8 cellular contexts compared by ENCODE assay signal in the genomic region with DNA sequence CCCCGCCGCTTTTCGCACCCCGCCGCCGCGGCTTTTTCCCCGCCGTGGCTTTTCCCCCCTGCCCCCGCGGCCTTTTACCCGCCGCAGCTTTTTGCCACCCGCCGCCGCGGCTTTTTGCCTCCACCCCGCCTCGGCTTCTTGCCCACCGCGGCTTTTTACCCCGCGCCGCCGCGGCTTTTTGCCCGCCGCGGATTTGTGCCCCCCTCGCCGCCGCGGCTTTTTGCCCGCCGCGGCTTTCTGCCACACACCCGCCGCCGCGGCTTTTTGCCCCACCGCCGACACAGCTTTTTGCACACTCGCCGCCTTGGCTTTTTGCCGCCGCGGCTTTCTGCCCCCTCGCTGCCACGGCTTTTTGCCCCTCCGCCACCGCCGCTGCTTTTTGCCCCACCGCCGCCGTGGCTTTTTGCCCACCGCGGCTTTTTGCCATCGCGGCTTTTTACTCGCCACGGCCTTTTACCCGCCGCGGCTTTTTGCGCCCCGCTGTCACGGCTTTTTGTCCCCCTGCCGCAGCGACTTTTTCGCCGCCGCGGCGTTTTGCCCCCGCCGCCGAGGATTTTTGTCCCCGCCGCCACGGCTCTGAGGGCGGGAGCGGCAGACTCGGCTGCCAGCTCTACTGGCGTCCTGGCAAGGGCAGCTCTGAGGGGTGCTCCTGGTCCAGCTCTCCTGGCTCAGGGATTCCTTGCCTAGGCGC.
A peak's percentile ranks its signal among the peaks of the same experiment; 100 is the strongest.
DNase-seq lines count a peak whose midpoint lies in the region; ATAC-seq and TF ChIP-seq lines count a peak whose summit lies in the region.
"Not testable (repeated sequence)": the region's sequence is repeated elsewhere in the genome, so short reads cannot be mapped to it uniquely, and the experiment has no call there.

No MANE protein-coding gene starts in this region.

- not testable (repeated sequence) for H3K9me3 ChIP-seq in Karpas-422 (ENCODE audit: low read length); prostate gland

- H4K20me1 ChIP-seq in Karpas-422 (ENCODE audit: insufficient read depth, low read depth, low read length): not testable (repeated sequence)

- intact Hi-C loops in prostate gland (cut with DNase I): not testable (repeated sequence)

- H3K79me2 ChIP-seq in Karpas-422 (ENCODE audit: low read length): not testable (repeated sequence)

- TF ChIP-seq POLR2A in prostate gland (IDR thresholded peaks at IDR 0.05): not testable (repeated sequence)

- H3K9me3 Mint-ChIP-seq in activated naive CD8-positive, alpha-beta T cell treated with anti-CD3 and anti-CD28 coated beads, Interleukin-2, amount 10 ng/mL, durations not matched to agents 7 days and 5 days: peaks cover 11% of the 10 kb centered on the region
- peaks cover 12% of the 10 kb centered on the region for H3K9me3 Mint-ChIP-seq in stimulated activated naive CD8-positive, alpha-beta T cell treated with anti-CD3 and anti-CD28 coated beads, Interleukin-15, Interleukin-2, amounts not matched to agents 100 ng/mL and 50 ng/mL, for 24 hours

- H3K4me1 ChIP-seq in Karpas-422 (ENCODE audit: low read length); prostate gland (replicated peaks): not testable (repeated sequence)

- H2AFZ ChIP-seq in Karpas-422 (ENCODE audit: low read length): not testable (repeated sequence)

- not testable (repeated sequence) for H3K27me3 Mint-ChIP-seq in activated naive CD8-positive, alpha-beta T cell treated with anti-CD3 and anti-CD28 coated beads, Interleukin-2, amount 10 ng/mL, durations not matched to agents 7 days and 5 days
- H3K27me3 Mint-ChIP-seq in stimulated activated naive CD8-positive, alpha-beta T cell treated with anti-CD3 and anti-CD28 coated beads, Interleukin-15, Interleukin-2, amounts not matched to agents 100 ng/mL and 50 ng/mL, for 24 hours: peaks cover 14% of the 10 kb centered on the region

- H3K4me1 Mint-ChIP-seq in activated naive CD8-positive, alpha-beta T cell treated with anti-CD3 and anti-CD28 coated beads, Interleukin-2, amount 10 ng/mL, durations not matched to agents 7 days and 5 days; stimulated activated naive CD8-positive, alpha-beta T cell treated with anti-CD3 and anti-CD28 coated beads, Interleukin-15, Interleukin-2, amounts not matched to agents 100 ng/mL and 50 ng/mL, for 24 hours (ENCODE audit: low read depth): not testable (repeated sequence)

- TF ChIP-seq CTCF in AG10803 (conservative IDR thresholded peaks at IDR 0.05; ENCODE audit: low read length); WI38 (IDR thresholded peaks at IDR 0.05; ENCODE audit: low read depth, low read length); epithelial cell of proximal tubule (conservative IDR thresholded peaks at IDR 0.05; ENCODE audit: low read depth, low read length); prostate gland (IDR thresholded peaks at IDR 0.05): not testable (repeated sequence)

- H3K4me3 Mint-ChIP-seq in activated naive CD8-positive, alpha-beta T cell treated with anti-CD3 and anti-CD28 coated beads, Interleukin-2, amount 10 ng/mL, durations not matched to agents 7 days and 5 days: not testable (repeated sequence)
- peak overlapping the region; percentile 23 for H3K4me3 Mint-ChIP-seq in stimulated activated naive CD8-positive, alpha-beta T cell treated with anti-CD3 and anti-CD28 coated beads, Interleukin-15, Interleukin-2, amounts not matched to agents 100 ng/mL and 50 ng/mL, for 24 hours

- H3K36me3 Mint-ChIP-seq in activated naive CD8-positive, alpha-beta T cell treated with anti-CD3 and anti-CD28 coated beads, Interleukin-2, amount 10 ng/mL, durations not matched to agents 7 days and 5 days: not testable (repeated sequence)
- H3K36me3 Mint-ChIP-seq in stimulated activated naive CD8-positive, alpha-beta T cell treated with anti-CD3 and anti-CD28 coated beads, Interleukin-15, Interleukin-2, amounts not matched to agents 100 ng/mL and 50 ng/mL, for 24 hours (ENCODE audit: low read depth): peaks cover 12% of the 10 kb centered on the region

- POLR2A ChIA-PET in activated naive CD8-positive, alpha-beta T cell treated with anti-CD3 and anti-CD28 coated beads, Interleukin-2, amount 10 ng/mL, durations not matched to agents 7 days and 5 days (lab: Charles Lee): not testable (repeated sequence)

- not testable (repeated sequence) for H3K36me3 ChIP-seq in Karpas-422 (ENCODE audit: insufficient read depth, low read length); prostate gland

- not testable (repeated sequence) for H3K27ac ChIP-seq in Karpas-422 (ENCODE audit: low read length); prostate gland

- H3K27ac Mint-ChIP-seq in activated naive CD8-positive, alpha-beta T cell treated with anti-CD3 and anti-CD28 coated beads, Interleukin-2, amount 10 ng/mL, durations not matched to agents 7 days and 5 days; stimulated activated naive CD8-positive, alpha-beta T cell treated with anti-CD3 and anti-CD28 coated beads, Interleukin-15, Interleukin-2, amounts not matched to agents 100 ng/mL and 50 ng/mL, for 24 hours: not testable (repeated sequence)

- H3K9ac ChIP-seq in Karpas-422 (ENCODE audit: low read length): not testable (repeated sequence)

- not testable (repeated sequence) for ATAC-seq in activated naive CD8-positive, alpha-beta T cell treated with anti-CD3 and anti-CD28 coated beads, Interleukin-2, amount 10 ng/mL, durations not matched to agents 7 days and 5 days (ENCODE audit: low read depth)

- not testable (repeated sequence) for H3K27me3 ChIP-seq in Karpas-422 (ENCODE audit: low read length); prostate gland (replicated peaks; ENCODE audit: insufficient read depth)

- not testable (repeated sequence) for DNase-seq in AG10803 (ENCODE audit: low read depth); epithelial cell of proximal tubule (ENCODE audit: low read depth); prostate gland (ENCODE audit: low spot score)
- DNase-seq in Karpas-422 (peak; percentile 14), left kidney (ENCODE audit: low read depth, low spot score) (peak; percentile 0)
- peak; percentile 29 for DNase-seq in activated naive CD8-positive, alpha-beta T cell treated with anti-CD3 and anti-CD28 coated beads, Interleukin-2, amount 10 ng/mL, durations not matched to agents 7 days and 5 days

- H3K4me3 ChIP-seq in AG10803 (ENCODE audit: low read length) (peak overlapping the region; percentile 33), WI38 (ENCODE audit: low read depth, low read length) (0 out of 2 replicates have a peak overlapping the region, but pooled peaks have one; percentile 30), epithelial cell of proximal tubule (ENCODE audit: low read depth, low read length) (peak overlapping the region; percentile 46), prostate gland (peak overlapping the region; percentile 8 to 27)
- H3K4me3 ChIP-seq in Karpas-422 (ENCODE audit: low read length): not testable (repeated sequence)

- not testable (repeated sequence) for H3K9me2 ChIP-seq in Karpas-422 (replicated peaks; ENCODE audit: insufficient read depth, low read length)

- not testable (repeated sequence) for H3K4me2 ChIP-seq in Karpas-422 (ENCODE audit: low read depth, low read length, poor library complexity, severe bottlenecking)

- under 1% methylated on average over 50 of the region's 85 CpGs for WGBS in prostate gland
